9 cellular contexts compared by ENCODE assay signal in genomic region chr17:80063815-80064585, GRCh38. TPM values are rescaled to one million over a fixed set of nuclear protein-coding genes. Genes with fewer than 3 reads are reported as not detected.
A peak's percentile ranks its signal among the peaks of the same experiment; 100 is the strongest.
DNase-seq lines count a peak whose midpoint lies in the region; ATAC-seq, FAIRE-seq and TF ChIP-seq lines count a peak whose summit lies in the region.
"Had no signal": no experiment of that assay in that cellular context is flagged by ENCODE, and none has a peak within 500 bp of the region (broad histone marks: within the 10 kb centered on the region; RNA-seq: fewer than 3 reads in every experiment).

No MANE protein-coding gene starts in this region.

- TF ChIP-seq RAD21 in K562 (CRISPR knock-in tag; conservative IDR thresholded peaks at IDR 0.05 in 1 of 2, IDR thresholded peaks at IDR 0.05 in 1 of 2), result no peak

- H3K27ac ChIP-seq in K562 (ENCODE audit: extremely low read depth, low read depth, low read length), result no peak overlapping the region

- H3K27me3 ChIP-seq in K562 (ENCODE audit: control insufficient read depth in 2 of 2, insufficient read depth in 2 of 2, low read length in 2 of 2), result peaks cover 12 to 54% of the 10 kb centered on the region in 2 experiments
- H3K27me3 ChIP-seq in HAP-1 (ENCODE audit: low read depth), result no peaks in the 10 kb centered on the region

- H4K20me1 ChIP-seq in K562 (replicated peaks; ENCODE audit: control insufficient read depth, insufficient read depth, low read length), result no peaks in the 10 kb centered on the region

- peak; percentile 79 for FAIRE-seq in K562 (lab: Jason Lieb, UNC)
- FAIRE-seq in urothelium cell line (lab: Jason Lieb, UNC), result no peak

- H3K9me3 ChIP-seq in K562 (replicated peaks; ENCODE audit: control insufficient read depth, insufficient read depth, low read depth, low read length) (no peaks in the 10 kb centered on the region), HAP-1 (no peaks in the 10 kb centered on the region)

- H3K4me1 ChIP-seq in K562 (replicated peaks in 1 of 2; ENCODE audit: control insufficient read depth in 2 of 2, insufficient read depth in 2 of 2, low read length in 2 of 2) (peaks cover 15 to 19% of the 10 kb centered on the region in 2 experiments), HAP-1 (peaks cover 6% of the 10 kb centered on the region)

- H3K4me3 ChIP-seq in K562, result no peak overlapping the region
- no peak overlapping the region for H3K4me3 ChIP-seq in HAP-1

- TF ChIP-seq POLR2A in K562 (conservative IDR thresholded peaks at IDR 0.05), result no peak

- DNase-seq in KBM-7 (peak; percentile 32), K562 (ENCODE audit: extremely low read depth in 1 of 4, low spot score in 3 of 4) (peak; percentile 65 to 73 (median 68)), left colon (peak; percentile 37 to 62), urothelium cell line (ENCODE audit: low spot score) (peak; percentile 91), putamen (ENCODE audit: low spot score) (no peak), HAP-1 (ENCODE audit: low spot score in 2 of 2) (no peak)
- DNase-seq: activated T-cell treated with anti-CD3 and anti-CD28 coated beads, Interleukin-2, amount 50 U/mL, for 72 hours; NCI-H1105 treated with DMSO at 0.1 percent for 48 hours had no signal

- in situ Hi-C loops in KBM-7 (cut with MboI; ENCODE audit: low pct_unique_long_range_greater_than_20kb, low sequenced_read_pairs) (no loop called here), K562 (cut with MboI) (no loop called here), HAP-1 (cut with MboI; ENCODE audit: low sequenced_read_pairs) (no loop called here)

- ATAC-seq in K562, result peak; percentile 85
- no peak for ATAC-seq in left colon
- ATAC-seq in GM21381 (IDR thresholded peaks at IDR 0.05; ENCODE audit: unreplicated experiment), result no peak
- ATAC-seq: activated T-cell treated with anti-CD3 and anti-CD28 coated beads, Interleukin-2, amount 50 U/mL, for 72 hours had no signal

- BruUV-seq in K562 (replicated peaks; lab: Mats Ljungman, UMichigan), result no TSS peak

- H3K9ac ChIP-seq in K562 (ENCODE audit: insufficient read depth in 1 of 2, low read depth in 2 of 2, low read length in 2 of 2), result peak overlapping the region in 1 of 2 experiments; percentile 23; a peak in 1 of 4 replicates

- peak overlapping the region; percentile 55 for H3K4me2 ChIP-seq in K562 (ENCODE audit: insufficient read depth, low read length)

- no peaks in the 10 kb centered on the region for H3K79me2 ChIP-seq in K562 (ENCODE audit: control insufficient read depth, insufficient read depth, low read length)

- H3K36me3 ChIP-seq in K562 (ENCODE audit: control insufficient read depth, insufficient read depth, low read length) (no peaks in the 10 kb centered on the region), HAP-1 (replicated peaks) (no peaks in the 10 kb centered on the region)

- no peak for TF ChIP-seq CTCF in K562 (IDR thresholded peaks at IDR 0.05 in 2 of 3, conservative IDR thresholded peaks at IDR 0.05 in 1 of 3; ENCODE audit: insufficient read depth in 2 of 3, low read depth in 1 of 3, low read length in 3 of 3)

- CTCF ChIA-PET in K562 (lab: Yijun Ruan, JAX; ENCODE audit: low intra/inter-chr PET ratio), result no interaction called here

- WGBS in K562 (ENCODE audit: insufficient coverage, low coverage, missing lambda C conversion rate), result 23% methylated on average over 27 of the region's 27 CpGs

- intact Hi-C loops in K562 (cut with micrococcal nuclease), result no loop called here
- intact Hi-C loops in left colon (cut with DNase I, micrococcal nuclease), result no loop called here

- H2AFZ ChIP-seq in K562 (ENCODE audit: low read depth, low read length), result peak overlapping the region; percentile 87

- POLR2A ChIA-PET in K562 (lab: Yijun Ruan, JAX), result interaction anchor here (0.6 kb wide), 1 partner anchor 594 kb away, joined by 3 read pairs; no protein-coding TSS in a partner anchor

- TF ChIP-seq EP300 in K562 (IDR thresholded peaks at IDR 0.05; ENCODE audit: low read length), result no peak

- H3K9me1 ChIP-seq in K562 (ENCODE audit: control insufficient read depth, insufficient read depth, low read length), result no peaks in the 10 kb centered on the region

TF ChIP-seq in K562, 482 proteins besides CTCF, POLR2A, EP300 and RAD21 (continues in another document):
- TF ChIP-seq ATF7 (IDR thresholded peaks at IDR 0.05) (0 out of 2 replicates have a peak, but pooled peaks have one; percentile 26), FOSL1 (tag; conservative IDR thresholded peaks at IDR 0.05) (peak; percentile 85), E2F6 (IDR thresholded peaks at IDR 0.05; ENCODE audit: borderline replicate concordance in 1 of 2, extremely low read depth in 1 of 2, insufficient read depth in 1 of 2, insufficient read length in 1 of 2, low read depth in 1 of 2, low read length in 1 of 2, poor library complexity in 1 of 2, severe bottlenecking in 1 of 2) (peak in 1 of 2 experiments; percentile 19), SNRNP70 (optimal IDR thresholded peaks at IDR 0.05; ENCODE audit: low read depth, low read length) (no peak)

RNA-seq across cellular contexts. Expression of gene CCDC40, which starts 27.6 kb away (rescaled TPM):
- total RNA-seq in K562 (2011; cell fraction: chromatin; rRNA removed; ENCODE audit: low replicate concordance), result 0.30 TPM in 1 of 2 replicates, not detected in the other
- not detected in 2 replicates for total RNA-seq in K562 (2011; cell fraction: nucleolus; rRNA removed)
- total RNA-seq in K562 (2011; cell fraction: nucleoplasm; rRNA removed), result not detected in 2 replicates
- total RNA-seq in K562 (2014; rRNA removed) (not detected in 2 replicates), K562 (2014; rRNA removed; fragmentation: Illumina TruSeq; extraction: Trizol) (not detected in 2 replicates), K562 (2015; rRNA removed; fragmentation: Illumina TruSeq; extraction: Trizol) (not detected in 2 replicates), K562 (2021) (0.33 TPM in 1 of 2 replicates, not detected in the other), left colon (1 to 10 TPM; 2.0 to 2.1 TPM)
- polyA plus RNA-seq in K562 (2011; rRNA removed) (0.07 TPM in 1 of 2 replicates, not detected in the other), K562 (2014; fragmentation: Illumina TruSeq; extraction: Trizol) (not detected in 2 replicates), K562 (2014; fragmentation: Nextera tagmentation; extraction: Ambion mirVana) (not detected), K562 (2014; rRNA removed) (not detected in 2 replicates)
- polyA plus RNA-seq in K562 (2011; cell fraction: cytosol; rRNA removed), result not detected in 2 replicates
- not detected in 2 replicates for polyA plus RNA-seq in K562 (2011; cell fraction: nucleus; rRNA removed)
- 0.05 TPM in 1 of 2 replicates, not detected in the other for polyA plus RNA-seq in K562 (2012)
- not detected in 2 replicates for polyA minus RNA-seq in K562 (2011; rRNA and poly(A)+ RNA removed)
- polyA minus RNA-seq in K562 (2011; cell fraction: cytosol; rRNA and poly(A)+ RNA removed), result not detected in 2 replicates
- not detected in 2 replicates for polyA minus RNA-seq in K562 (2011; cell fraction: nucleus; rRNA and poly(A)+ RNA removed)

RNA-seq across cellular contexts. Expression of gene TBC1D16, which starts 28.3 kb away (rescaled TPM):
- total RNA-seq in K562 (2011; cell fraction: chromatin; rRNA removed; ENCODE audit: low replicate concordance), result 0.05 and 0.69 TPM in 2 replicates
- total RNA-seq in K562 (2011; cell fraction: nucleolus; rRNA removed), result 0.13 and 0.33 TPM in 2 replicates
- total RNA-seq in K562 (2011; cell fraction: nucleoplasm; rRNA removed), result 0.07 and 0.69 TPM in 2 replicates
- 0.45 TPM in 1 of 2 replicates, not detected in the other for total RNA-seq in K562 (2014; rRNA removed)
- 0.04 TPM in 1 of 2 replicates, not detected in the other for total RNA-seq in K562 (2014; rRNA removed; fragmentation: Illumina TruSeq; extraction: Trizol)
- 0.04 TPM in 2 replicates for total RNA-seq in K562 (2015; rRNA removed; fragmentation: Illumina TruSeq; extraction: Trizol)
- total RNA-seq in K562 (2021), result 0.20 TPM in 2 replicates
- polyA plus RNA-seq in K562 (2011; rRNA removed), result 0.08 and 0.10 TPM in 2 replicates
- 0.01 and 0.07 TPM in 2 replicates for polyA plus RNA-seq in K562 (2011; cell fraction: cytosol; rRNA removed)
- polyA plus RNA-seq in K562 (2011; cell fraction: nucleus; rRNA removed), result 0.03 and 0.06 TPM in 2 replicates
- polyA plus RNA-seq in K562 (2012), result 0.10 and 0.24 TPM in 2 replicates
- 0.01 and 0.11 TPM in 2 replicates for polyA plus RNA-seq in K562 (2014; fragmentation: Illumina TruSeq; extraction: Trizol)
- under 1 TPM; 0.01 TPM for polyA plus RNA-seq in K562 (2014; fragmentation: Nextera tagmentation; extraction: Ambion mirVana)
- polyA plus RNA-seq in K562 (2014; rRNA removed), result 0.01 and 0.03 TPM in 2 replicates
- 0.07 and 0.12 TPM in 2 replicates for polyA minus RNA-seq in K562 (2011; rRNA and poly(A)+ RNA removed)
- polyA minus RNA-seq in K562 (2011; cell fraction: cytosol; rRNA and poly(A)+ RNA removed), result not detected in 2 replicates
- polyA minus RNA-seq in K562 (2011; cell fraction: nucleus; rRNA and poly(A)+ RNA removed), result 0.11 and 0.13 TPM in 2 replicates
- total RNA-seq in left colon, result 10 to 100 TPM; 12.9 to 17.6 TPM

RNA-seq across cellular contexts. Expression of gene GAA, which starts 37.4 kb away (rescaled TPM):
- total RNA-seq in K562 (2011; cell fraction: chromatin; rRNA removed; ENCODE audit: low replicate concordance), result 7.6 and 18.3 TPM in 2 replicates
- 11.8 and 20.2 TPM in 2 replicates for total RNA-seq in K562 (2011; cell fraction: nucleolus; rRNA removed)
- 9.5 and 13.4 TPM in 2 replicates for total RNA-seq in K562 (2011; cell fraction: nucleoplasm; rRNA removed)
- total RNA-seq in K562 (2014; rRNA removed) (6.1 and 6.4 TPM in 2 replicates), K562 (2014; rRNA removed; fragmentation: Illumina TruSeq; extraction: Trizol) (1.1 and 1.2 TPM in 2 replicates), K562 (2015; rRNA removed; fragmentation: Illumina TruSeq; extraction: Trizol) (1.0 and 1.5 TPM in 2 replicates), K562 (2021) (3.8 and 4.0 TPM in 2 replicates), left colon (10 to 100 TPM; 44.4 to 51.2 TPM)
- polyA plus RNA-seq in K562 (2011; rRNA removed) (1.7 and 2.6 TPM in 2 replicates), K562 (2014; fragmentation: Illumina TruSeq; extraction: Trizol) (1.9 TPM in 2 replicates), K562 (2014; fragmentation: Nextera tagmentation; extraction: Ambion mirVana) (under 1 TPM; 0.15 to 0.87 TPM), K562 (2014; rRNA removed) (5.8 and 6.0 TPM in 2 replicates)
- 2.3 and 5.6 TPM in 2 replicates for polyA plus RNA-seq in K562 (2011; cell fraction: cytosol; rRNA removed)
- polyA plus RNA-seq in K562 (2011; cell fraction: nucleus; rRNA removed), result 14.5 and 29.7 TPM in 2 replicates
- polyA plus RNA-seq in K562 (2012), result 2.5 and 7.0 TPM in 2 replicates
- polyA minus RNA-seq in K562 (2011; rRNA and poly(A)+ RNA removed), result 0.57 and 0.63 TPM in 2 replicates
- 1.3 and 1.6 TPM in 2 replicates for polyA minus RNA-seq in K562 (2011; cell fraction: cytosol; rRNA and poly(A)+ RNA removed)
- polyA minus RNA-seq in K562 (2011; cell fraction: nucleus; rRNA and poly(A)+ RNA removed), result 6.2 and 6.9 TPM in 2 replicates

Comparison
In these comparisons a context has a peak if more than half of its experiments do, and no peak if none do; other contexts are left out.
1. DNase-seq: peak in KBM-7 (single experiment), K562 (4 of 4), left colon (2 of 2) and urothelium cell line (single experiment); none in putamen (single experiment) and HAP-1 (0 of 2).
2. RNA of gene TBC1D16, which starts 28.3 kb away (total RNA-seq): 12.9 to 17.6 TPM in left colon; 0.04 to 0.69 TPM in K562; every median in the first group is over 4 times any median in the second.